Comparison of ENCODE assay signal across 1 cellular context in genomic region chr7:144384555-144385245, GRCh38.
TF ChIP-seq lines count a peak whose summit lies in the region.

No MANE protein-coding gene starts in this region.

TF ChIP-seq in endothelial cell of umbilical vein, 7 proteins besides CTCF, POLR2A, EP300 and RAD21:
- TF ChIP-seq POLR2AphosphoS5 (IDR thresholded peaks at IDR 0.05; ENCODE audit: insufficient read depth, low read depth, low read length) (no peak), JUN (IDR thresholded peaks at IDR 0.05; ENCODE audit: borderline replicate concordance, insufficient read depth, insufficient read length, low read depth) (peak; percentile 5)
